In the genomic region with DNA sequence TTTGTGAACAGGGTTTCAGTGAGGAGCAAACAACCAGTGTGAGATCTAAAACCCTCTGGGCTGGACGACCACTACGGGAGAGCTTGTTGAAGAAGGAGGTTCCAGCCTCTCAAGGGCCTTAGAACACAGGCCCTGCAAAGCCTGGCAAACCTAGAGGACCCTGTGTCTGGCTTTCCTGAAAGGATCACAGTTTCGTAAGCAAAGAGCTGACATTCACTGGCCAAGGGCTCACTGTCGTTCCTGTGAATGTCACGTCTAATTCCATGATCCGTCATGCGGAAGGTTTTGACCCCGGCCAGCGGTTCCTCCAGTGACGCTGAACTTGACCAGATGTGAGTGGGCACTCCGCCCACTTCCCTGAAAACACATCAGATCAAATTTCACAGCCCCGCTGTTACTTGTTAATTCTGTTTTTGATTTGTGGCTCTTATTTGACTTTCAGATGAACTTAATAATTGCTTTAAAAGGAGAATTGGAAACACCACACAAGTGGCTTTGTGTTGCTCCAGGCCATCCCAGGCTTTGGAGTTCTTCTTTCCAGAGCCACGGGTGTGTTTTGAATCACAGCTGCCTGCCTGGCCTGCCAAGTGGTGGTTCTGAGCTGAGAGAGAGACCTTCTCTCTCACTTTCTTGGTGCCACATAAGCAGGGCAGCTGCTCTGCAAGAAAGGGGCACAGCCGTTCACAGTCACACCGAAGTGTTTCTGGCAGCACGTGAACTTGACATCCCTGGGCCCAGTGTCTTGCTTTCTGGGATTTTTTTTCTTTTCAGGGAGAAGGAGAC, we compare ENCODE assay signal across 13 cellular contexts.
DNase-seq lines count a peak whose midpoint lies in the region; ATAC-seq, FAIRE-seq and TF ChIP-seq lines count a peak whose summit lies in the region.
"Had no signal": no experiment of that assay in that cellular context is flagged by ENCODE, and none has a peak within 500 bp of the region (broad histone marks: within the 10 kb centered on the region; RNA-seq: fewer than 3 reads in every experiment).

No MANE protein-coding gene starts in this region.

- TF ChIP-seq POLR2A in HepG2 (IDR thresholded peaks at IDR 0.05; ENCODE audit: insufficient read depth in 1 of 2, low read depth in 2 of 2, low read length in 2 of 2) (no peak), sigmoid colon (IDR thresholded peaks at IDR 0.05) (no peak)

- FAIRE-seq in HepG2 (lab: Jason Lieb, UNC): no peak
- FAIRE-seq: endothelial cell of umbilical vein had no signal

- peaks cover 27% of the 10 kb centered on the region for H3K9me3 Mint-ChIP-seq in endodermal cell

- no peak overlapping the region for H3K4me3 Mint-ChIP-seq in endodermal cell
- H3K4me3 Mint-ChIP-seq: immature natural killer cell; stimulated activated naive CD8-positive, alpha-beta T cell treated with anti-CD3 and anti-CD28 coated beads, Interleukin-15, amount 100 ng/mL, for 72 hours had no signal

- TF ChIP-seq EP300 in HepG2 (IDR thresholded peaks at IDR 0.05; ENCODE audit: low read depth in 2 of 2, low read length in 2 of 2) (no peak), HepG2 (CRISPR knock-in tag; IDR thresholded peaks at IDR 0.05; ENCODE audit: borderline replicate concordance) (no peak), sigmoid colon (IDR thresholded peaks at IDR 0.05) (no peak)

- H3K27ac ChIP-seq in endodermal cell (ENCODE audit: low read depth, low read length) (peak overlapping the region; percentile 11), HepG2 (ENCODE audit: extremely low read length, insufficient read depth, low read length) (no peak overlapping the region), sigmoid colon (no peak overlapping the region)

- in situ Hi-C loops in HepG2 (cut with HindIII; ENCODE audit: extremely low pct_ligation_motif_present, low pct_unique_long_range_greater_than_20kb): no loop called here

- no peaks in the 10 kb centered on the region for H3K4me1 ChIP-seq in endodermal cell (ENCODE audit: control insufficient read depth, insufficient read depth, low read length)
- H3K4me1 ChIP-seq in HepG2 (ENCODE audit: insufficient read depth, low read length): no peaks in the 10 kb centered on the region
- H3K4me1 ChIP-seq in sigmoid colon: peaks cover 0 to 10% (median 0%) of the 10 kb centered on the region in 4 donors

- no peak for TF ChIP-seq CTCF in endodermal cell (conservative IDR thresholded peaks at IDR 0.05)
- TF ChIP-seq CTCF in HepG2 (CRISPR knock-in tag; IDR thresholded peaks at IDR 0.05): no peak
- TF ChIP-seq CTCF in sigmoid colon (IDR thresholded peaks at IDR 0.05): no peak

- ATAC-seq in HepG2: no peak
- no peak for ATAC-seq in HG03457 (IDR thresholded peaks at IDR 0.05; ENCODE audit: unreplicated experiment)
- ATAC-seq: stimulated activated naive CD8-positive, alpha-beta T cell treated with anti-CD3 and anti-CD28 coated beads, Interleukin-15, amount 100 ng/mL, for 72 hours had no signal

- no peaks in the 10 kb centered on the region for H3K36me3 Mint-ChIP-seq in endodermal cell (ENCODE audit: low read depth)

- H3K4me2 ChIP-seq in HepG2 (ENCODE audit: low read depth, low read length): no peak overlapping the region

- no peaks in the 10 kb centered on the region for H3K79me2 ChIP-seq in HepG2 (ENCODE audit: insufficient read depth, low read length)

- no peak overlapping the region for H2AFZ ChIP-seq in HepG2 (ENCODE audit: low read length)

- no peak for TF ChIP-seq RAD21 in HepG2 (CRISPR knock-in tag; IDR thresholded peaks at IDR 0.05)

- H3K4me3 ChIP-seq in endodermal cell (ENCODE audit: low read length): no peak overlapping the region
- H3K4me3 ChIP-seq in HepG2 (replicated peaks in 1 of 3; ENCODE audit: insufficient read depth in 1 of 3, low read depth in 2 of 3, low read length in 3 of 3): no peak overlapping the region
- no peak overlapping the region for H3K4me3 ChIP-seq in sigmoid colon

- no peak overlapping the region for H3K9ac ChIP-seq in endodermal cell (ENCODE audit: extremely low read depth, low read length, poor library complexity, severe bottlenecking)
- H3K9ac ChIP-seq in HepG2 (ENCODE audit: insufficient read depth, low read depth, low read length): no peak overlapping the region

- intact Hi-C loops in HepG2 (cut with micrococcal nuclease; ENCODE audit: unreplicated experiment): no loop called here
- intact Hi-C loops in sigmoid colon (cut with DNase I): no loop called here

- no peaks in the 10 kb centered on the region for H4K20me1 ChIP-seq in HepG2 (ENCODE audit: insufficient read depth, low read length)

- 87 to 91% methylated on average over 7 to 16 of the region's 16 CpGs for WGBS in endodermal cell (ENCODE audit: insufficient coverage in 1 of 2, insufficient read length in 1 of 2), 2 experiments
- 24% methylated on average over 15 of the region's 16 CpGs for WGBS in HepG2 (ENCODE audit: low lambda C conversion rate)
- WGBS in sigmoid colon, 2 donors: 59 to 65% methylated on average over 16 of the region's 16 CpGs

- peaks cover 26% of the 10 kb centered on the region for H3K9me3 ChIP-seq in endodermal cell (ENCODE audit: control insufficient read depth, low read length)
- H3K9me3 ChIP-seq in HepG2 (ENCODE audit: low read length): peaks cover 10% of the 10 kb centered on the region
- peaks cover 0 to 5% (median 0%) of the 10 kb centered on the region in 4 donors for H3K9me3 ChIP-seq in sigmoid colon

- POLR2A ChIA-PET in HepG2 (lab: Yijun Ruan, JAX): no interaction called here

- peaks cover 4% of the 10 kb centered on the region for H3K27me3 Mint-ChIP-seq in endodermal cell (ENCODE audit: insufficient read depth)

- CTCF ChIA-PET in HepG2 (lab: Yijun Ruan, JAX; ENCODE audit: low intra/inter-chr PET ratio, low total read pairs): no interaction called here

- no TSS peak for BruUV-seq in HepG2 (replicated peaks; lab: Mats Ljungman, UMichigan)

- no peaks in the 10 kb centered on the region for H3K36me3 ChIP-seq in endodermal cell (ENCODE audit: control insufficient read depth, insufficient read depth, low read length)
- no peaks in the 10 kb centered on the region for H3K36me3 ChIP-seq in HepG2 (replicated peaks in 1 of 2; ENCODE audit: control insufficient read depth in 1 of 2, insufficient read depth in 2 of 2, low read length in 2 of 2)
- no peaks in the 10 kb centered on the region for H3K36me3 ChIP-seq in sigmoid colon

- DNase-seq in NCI-H526 treated with DMSO at 0.1 percent for 48 hours (lab: John Stamatoyannopoulos, UW) (peak; percentile 82), endodermal cell (peak; percentile 29), HepG2 (ENCODE audit: low spot score) (no peak), sigmoid colon (peak; percentile 69), DMS114 treated with DMSO at 0.1 percent for 48 hours (lab: John Stamatoyannopoulos, UW; ENCODE audit: unreplicated experiment) (no peak)
- DNase-seq in stimulated activated naive CD4-positive, alpha-beta T cell treated with Interleukin-2 at 50 U/mL for 16 hours (lab: John Stamatoyannopoulos, UW): no peak
- DNase-seq in activated CD4-positive, alpha-beta T cell treated with anti-CD3 and anti-CD28 coated beads, Interleukin-2, amount 50 U/mL, for 4 hours: no peak
- DNase-seq: immature natural killer cell; NCI-H226; stimulated activated CD4-positive, alpha-beta T cell treated with anti-CD3 and anti-CD28 coated beads, Interleukin-4, amount 100 ng/mL, for 4 hours; stimulated activated naive CD8-positive, alpha-beta T cell treated with anti-CD3 and anti-CD28 coated beads, Interleukin-15, amount 100 ng/mL, for 72 hours had no signal

- H3K4me1 Mint-ChIP-seq in endodermal cell: no peaks in the 10 kb centered on the region
- H3K4me1 Mint-ChIP-seq: immature natural killer cell; stimulated activated naive CD8-positive, alpha-beta T cell treated with anti-CD3 and anti-CD28 coated beads, Interleukin-15, amount 100 ng/mL, for 72 hours had no signal

- no peak overlapping the region for H3K27ac Mint-ChIP-seq in endodermal cell
- H3K27ac Mint-ChIP-seq: immature natural killer cell; stimulated activated naive CD8-positive, alpha-beta T cell treated with anti-CD3 and anti-CD28 coated beads, Interleukin-15, amount 100 ng/mL, for 72 hours had no signal

- H3K27me3 ChIP-seq in endodermal cell (ENCODE audit: control insufficient read depth, insufficient read depth, low read length, poor library complexity, severe bottlenecking) (no peaks in the 10 kb centered on the region), HepG2 (ENCODE audit: control insufficient read depth in 1 of 2, insufficient read depth in 2 of 2, low read length in 2 of 2) (peaks cover 8 to 67% of the 10 kb centered on the region in 2 experiments), sigmoid colon (no peaks in the 10 kb centered on the region)

TF ChIP-seq in HepG2, 621 proteins besides CTCF, POLR2A, EP300 and RAD21:
- TF ChIP-seq ZNF589 (CRISPR knock-in tag; conservative IDR thresholded peaks at IDR 0.05): no peak
- peak; percentile 40; the same call in 1 of the 2 replicates for TF ChIP-seq BCL6 (CRISPR knock-in tag; IDR thresholded peaks at IDR 0.05)

Comparison
In these comparisons a context has a peak if more than half of its experiments do, and no peak if none do; other contexts are left out.
1. DNase-seq: peak in NCI-H526 treated with DMSO at 0.1 percent for 48 hours (single experiment), endodermal cell (single experiment) and sigmoid colon (single experiment); none in HepG2 (single experiment), stimulated activated naive CD4-positive, alpha-beta T cell treated with Interleukin-2 at 50 U/mL for 16 hours (single experiment), DMS114 treated with DMSO at 0.1 percent for 48 hours (single experiment) and activated CD4-positive, alpha-beta T cell treated with anti-CD3 and anti-CD28 coated beads, Interleukin-2, amount 50 U/mL, for 4 hours (0 of 2).